In the genomic region with DNA sequence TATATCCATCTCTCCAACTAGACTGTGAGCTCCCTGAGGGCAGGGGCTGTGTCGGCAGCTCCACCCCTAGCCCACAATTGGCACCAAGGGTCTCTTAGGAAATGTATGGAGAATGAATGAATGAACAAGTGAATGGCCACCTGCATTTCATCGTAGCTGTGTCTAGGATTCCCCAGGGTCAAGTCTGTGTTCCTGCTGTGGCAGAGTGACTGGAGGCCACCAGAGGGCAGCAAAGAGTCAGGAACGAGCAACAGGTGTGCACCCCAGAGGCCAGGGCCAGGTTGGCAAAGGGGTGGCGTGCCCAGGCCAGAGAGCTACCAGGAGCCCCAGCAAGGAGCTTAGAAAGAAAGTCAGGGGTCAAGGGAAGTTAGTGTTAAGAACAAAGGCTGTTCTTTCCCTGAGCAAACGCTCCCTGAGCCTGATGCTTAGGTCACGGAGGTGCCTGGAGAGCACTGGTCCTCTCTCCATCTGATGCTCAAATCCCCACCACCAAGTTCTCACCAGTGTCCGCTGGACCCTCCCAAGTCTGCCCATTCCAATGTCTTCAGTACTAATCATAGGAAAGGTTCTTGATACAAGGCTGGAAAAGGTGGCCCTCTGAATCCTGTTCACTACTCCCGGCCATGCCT, we compare ENCODE assay signal across 1 cellular context.
TF ChIP-seq lines count a peak whose summit lies in the region.

No MANE protein-coding gene starts in this region.

TF ChIP-seq in HepG2, 621 proteins besides CTCF, POLR2A, EP300 and RAD21 (continued from another document and continues in another):
- TF ChIP-seq ZBED4 (CRISPR knock-in tag; IDR thresholded peaks at IDR 0.05; ENCODE audit: borderline replicate concordance) (no peak), STAG1 (CRISPR knock-in tag; IDR thresholded peaks at IDR 0.05) (peak; percentile 91), BRD4 (CRISPR knock-in tag; IDR thresholded peaks at IDR 0.05) (no peak), ZBTB26 (CRISPR knock-in tag; IDR thresholded peaks at IDR 0.05; ENCODE audit: borderline replicate concordance) (0 out of 2 replicates have a peak, but pooled peaks have one; percentile 27), FOSL2 (CRISPR knock-in tag; IDR thresholded peaks at IDR 0.05) (peak; percentile 6; the same call in 1 of the 2 replicates), SALL2 (CRISPR knock-in tag; IDR thresholded peaks at IDR 0.05) (no peak), REPIN1 (CRISPR knock-in tag; IDR thresholded peaks at IDR 0.05; ENCODE audit: borderline replicate concordance, low read depth) (peak; percentile 43; the same call in 1 of the 2 replicates), HMGXB4 (CRISPR knock-in tag; IDR thresholded peaks at IDR 0.05; ENCODE audit: borderline replicate concordance in 1 of 2, low read depth in 1 of 2) (peak in 1 of 2 experiments; percentile 36; a peak in 1 of 4 replicates), MXD4 (CRISPR knock-in tag; IDR thresholded peaks at IDR 0.05) (no peak), TARDBP (CRISPR knock-in tag; IDR thresholded peaks at IDR 0.05) (0 out of 2 replicates have a peak, but pooled peaks have one; percentile 35), NR2F6 (IDR thresholded peaks at IDR 0.05) (0 out of 2 replicates have a peak, but pooled peaks have one; percentile 10), NR2F6 (CRISPR knock-in tag; IDR thresholded peaks at IDR 0.05) (no peak), ZNF407 (CRISPR knock-in tag; IDR thresholded peaks at IDR 0.05; ENCODE audit: not compliant biosample characterization) (no peak), KDM5B (CRISPR knock-in tag; IDR thresholded peaks at IDR 0.05; ENCODE audit: borderline replicate concordance) (0 out of 2 replicates have a peak, but pooled peaks have one; percentile 23), ZNF546 (CRISPR knock-in tag; conservative IDR thresholded peaks at IDR 0.05) (no peak), ZNF274 (CRISPR knock-in tag; IDR thresholded peaks at IDR 0.05) (no peak), GATAD1 (CRISPR knock-in tag; IDR thresholded peaks at IDR 0.05) (no peak), ATF3 (CRISPR knock-in tag; IDR thresholded peaks at IDR 0.05) (no peak), TEAD3 (CRISPR knock-in tag; optimal IDR thresholded peaks at IDR 0.05; ENCODE audit: borderline replicate concordance) (no peak), HNRNPL (IDR thresholded peaks at IDR 0.05; ENCODE audit: low read depth, low read length) (0 out of 2 replicates have a peak, but pooled peaks have one; percentile 47), BORCS8-MEF2B (CRISPR knock-in tag; IDR thresholded peaks at IDR 0.05) (peak; percentile 39; the same call in 1 of the 2 replicates), SMC3 (IDR thresholded peaks at IDR 0.05; ENCODE audit: low read length) (peak; percentile 70), ZNF256 (CRISPR knock-in tag; conservative IDR thresholded peaks at IDR 0.05) (no peak), USF2 (IDR thresholded peaks at IDR 0.05; ENCODE audit: low read depth, low read length) (no peak), USF2 (CRISPR knock-in tag; IDR thresholded peaks at IDR 0.05; ENCODE audit: borderline replicate concordance) (no peak)
- TF ChIP-seq, protein P1, sequence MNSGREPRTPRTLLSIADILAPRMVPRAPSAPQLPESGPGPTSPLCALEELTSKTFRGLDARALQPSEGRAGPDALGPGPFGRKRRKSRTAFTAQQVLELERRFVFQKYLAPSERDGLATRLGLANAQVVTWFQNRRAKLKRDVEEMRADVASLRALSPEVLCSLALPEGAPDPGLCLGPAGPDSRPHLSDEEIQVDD (CRISPR knock-in tag; IDR thresholded peaks at IDR 0.05; ENCODE audit: borderline replicate concordance): no peak
- TF ChIP-seq, protein P2, sequence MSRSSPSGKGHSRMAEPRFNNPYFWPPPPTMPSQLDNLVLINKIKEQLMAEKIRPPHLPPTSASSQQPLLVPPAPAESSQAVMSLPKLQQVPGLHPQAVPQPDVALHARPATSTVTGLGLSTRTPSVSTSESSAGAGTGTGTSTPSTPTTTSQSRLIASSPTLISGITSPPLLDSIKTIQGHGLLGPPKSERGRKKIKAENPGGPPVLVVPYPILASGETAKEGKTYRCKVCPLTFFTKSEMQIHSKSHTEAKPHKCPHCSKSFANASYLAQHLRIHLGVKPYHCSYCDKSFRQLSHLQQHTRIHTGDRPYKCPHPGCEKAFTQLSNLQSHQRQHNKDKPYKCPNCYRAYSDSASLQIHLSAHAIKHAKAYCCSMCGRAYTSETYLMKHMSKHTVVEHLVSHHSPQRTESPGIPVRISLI (CRISPR knock-in tag; IDR thresholded peaks at IDR 0.05; ENCODE audit: borderline replicate concordance): no peak
- TF ChIP-seq, protein P3, sequence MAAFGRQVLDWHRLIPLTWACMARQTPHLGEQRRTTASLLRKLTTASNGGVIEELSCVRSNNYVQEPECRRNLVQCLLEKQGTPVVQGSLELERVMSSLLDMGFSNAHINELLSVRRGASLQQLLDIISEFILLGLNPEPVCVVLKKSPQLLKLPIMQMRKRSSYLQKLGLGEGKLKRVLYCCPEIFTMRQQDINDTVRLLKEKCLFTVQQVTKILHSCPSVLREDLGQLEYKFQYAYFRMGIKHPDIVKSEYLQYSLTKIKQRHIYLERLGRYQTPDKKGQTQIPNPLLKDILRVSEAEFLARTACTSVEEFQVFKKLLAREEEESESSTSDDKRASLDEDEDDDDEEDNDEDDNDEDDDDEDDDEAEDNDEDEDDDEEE (CRISPR knock-in tag; IDR thresholded peaks at IDR 0.05): no peak
- TF ChIP-seq, protein P4, sequence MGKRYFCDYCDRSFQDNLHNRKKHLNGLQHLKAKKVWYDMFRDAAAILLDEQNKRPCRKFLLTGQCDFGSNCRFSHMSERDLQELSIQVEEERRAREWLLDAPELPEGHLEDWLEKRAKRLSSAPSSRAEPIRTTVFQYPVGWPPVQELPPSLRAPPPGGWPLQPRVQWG (CRISPR knock-in tag; IDR thresholded peaks at IDR 0.05; ENCODE audit: borderline replicate concordance, low read depth): no peak
